Comparison of ENCODE assay signal across 8 cellular contexts in genomic region chr15:63466378-63467192, GRCh38. TPM values are rescaled to one million over a fixed set of nuclear protein-coding genes. Genes with fewer than 3 reads are reported as not detected.
A peak's percentile ranks its signal among the peaks of the same experiment; 100 is the strongest.
DNase-seq lines count a peak whose midpoint lies in the region; ATAC-seq, FAIRE-seq and TF ChIP-seq lines count a peak whose summit lies in the region.

No MANE protein-coding gene starts in this region.

- no peak for DNase-seq in AG09319 (ENCODE audit: extremely low read depth, low read depth)
- peak; percentile 62 for DNase-seq in GM18507 (ENCODE audit: extremely low spot score, insufficient read length, low read depth)
- peak; percentile 39 for DNase-seq in KG1 (lab: John Stamatoyannopoulos, UW)
- DNase-seq in Panc1 (ENCODE audit: low read depth, low spot score), result no peak
- peak in 1 of 2 donors; percentile 71 for DNase-seq in activated naive CD4-positive, alpha-beta T cell treated with anti-CD3 and anti-CD28 coated beads, Interleukin-2, amount 50 U/mL, for 72 hours (ENCODE audit: low spot score in 2 of 2)
- no peak for DNase-seq in glutamatergic neuron
- peak; percentile 34 for DNase-seq in putamen (ENCODE audit: low spot score)

- H3K27ac ChIP-seq in Panc1 (ENCODE audit: low read length), result peak overlapping the region; percentile 52

- BruUV-seq in Panc1 (replicated peaks; lab: Mats Ljungman, UMichigan), result no TSS peak

- peaks cover 4% of the 10 kb centered on the region for H3K4me1 Mint-ChIP-seq in glutamatergic neuron (ENCODE audit: low read depth, unreplicated experiment)

- in situ Hi-C loops in Panc1 (cut with HindIII; ENCODE audit: low pct_unique_long_range_greater_than_20kb, low sequenced_read_pairs), result no loop called here

- no peaks in the 10 kb centered on the region for H3K27me3 ChIP-seq in Panc1 (ENCODE audit: control insufficient read depth, insufficient read depth, low read length)

- no peaks in the 10 kb centered on the region for H3K36me3 Mint-ChIP-seq in activated naive CD4-positive, alpha-beta T cell treated with anti-CD3 and anti-CD28 coated beads, Interleukin-2, amount 50 U/mL, for 72 hours
- no peaks in the 10 kb centered on the region for H3K36me3 Mint-ChIP-seq in glutamatergic neuron (ENCODE audit: unreplicated experiment)

- no peaks in the 10 kb centered on the region for H3K36me3 ChIP-seq in Panc1 (ENCODE audit: control insufficient read depth, insufficient read depth, low read length)

- H3K4me3 ChIP-seq in Panc1 (ENCODE audit: low read depth in 2 of 2, low read length in 2 of 2), result no peak overlapping the region

- H3K9me3 Mint-ChIP-seq in activated naive CD4-positive, alpha-beta T cell treated with anti-CD3 and anti-CD28 coated beads, Interleukin-2, amount 50 U/mL, for 72 hours, result no peaks in the 10 kb centered on the region
- H3K9me3 Mint-ChIP-seq in glutamatergic neuron (ENCODE audit: unreplicated experiment), result peaks cover 5% of the 10 kb centered on the region

- TF ChIP-seq CTCF in AG09319 (IDR thresholded peaks at IDR 0.05; ENCODE audit: low read depth, low read length) (peak; percentile 55), Panc1 (IDR thresholded peaks at IDR 0.05) (peak; percentile 84), glutamatergic neuron (IDR thresholded peaks at IDR 0.05; ENCODE audit: partially characterized antibody, unreplicated experiment) (peak; percentile 56)

- intact Hi-C loops in Panc1 (cut with micrococcal nuclease; ENCODE audit: unreplicated experiment), result loop anchor here (5.0 kb wide), 1 partner anchor 131 kb away; the partner anchor contains the start of gene FBXL22

- POLR2A ChIA-PET in Panc1 (lab: Charles Lee), result no interaction called here

- ATAC-seq in Panc1 (peak; percentile 86), HG03135 (IDR thresholded peaks at IDR 0.05; ENCODE audit: unreplicated experiment) (no peak)
- ATAC-seq in activated naive CD4-positive, alpha-beta T cell treated with anti-CD3 and anti-CD28 coated beads, Interleukin-2, amount 50 U/mL, for 72 hours, result peak; percentile 66 to 84

- H3K27me3 Mint-ChIP-seq in glutamatergic neuron (ENCODE audit: unreplicated experiment), result peaks cover 2% of the 10 kb centered on the region

- H3K9me3 ChIP-seq in Panc1 (ENCODE audit: control insufficient read depth, insufficient read depth, low read depth, low read length), result no peaks in the 10 kb centered on the region

- no peak overlapping the region for H3K4me3 Mint-ChIP-seq in glutamatergic neuron (ENCODE audit: unreplicated experiment)

- peak; percentile 90 for FAIRE-seq in GM18507 (lab: Jason Lieb, UNC)

- H3K27ac Mint-ChIP-seq in activated naive CD4-positive, alpha-beta T cell treated with anti-CD3 and anti-CD28 coated beads, Interleukin-2, amount 50 U/mL, for 72 hours, result no peak overlapping the region
- peak overlapping the region; percentile 13 for H3K27ac Mint-ChIP-seq in glutamatergic neuron (ENCODE audit: unreplicated experiment)

- peaks cover 29% of the 10 kb centered on the region for H3K4me1 ChIP-seq in Panc1 (ENCODE audit: control insufficient read depth, insufficient read depth, low read length)

- CTCF ChIA-PET in Panc1 (lab: Charles Lee), result interaction anchor here (0.6 to 1.5 kb wide), 16 partner anchors 16 to 173 kb away, joined by 3 to 11 read pairs (median 4); partner anchors contain the start of genes CA12 and USP3

RNA-seq across cellular contexts. Expression of gene USP3, which starts 37.8 kb away (rescaled TPM):
- total RNA-seq in Panc1 (2021; ENCODE audit: unreplicated experiment), result 51.4 TPM
- polyA plus RNA-seq in Panc1 (2012; ENCODE audit: insufficient read length), result 28.8 TPM
- total RNA-seq in activated naive CD4-positive, alpha-beta T cell treated with anti-CD3 and anti-CD28 coated beads, Interleukin-2, amount 50 U/mL, for 72 hours, result 10 to 100 TPM; 71.4 to 81.4 TPM
- 50.9 TPM for total RNA-seq in glutamatergic neuron (ENCODE audit: unreplicated experiment)

Comparison
In these comparisons a context has a peak if more than half of its experiments do, and no peak if none do; other contexts are left out.
1. DNase-seq: peak in GM18507 (single experiment), KG1 (single experiment) and putamen (single experiment); none in AG09319 (single experiment), Panc1 (single experiment) and glutamatergic neuron (single experiment).
2. Peak in every context shown above with its lines, with median percentiles within 50 percentile points of each other: CTCF ChIP-seq.